ENCODE assay signal across 1 cellular context in the genomic region with DNA sequence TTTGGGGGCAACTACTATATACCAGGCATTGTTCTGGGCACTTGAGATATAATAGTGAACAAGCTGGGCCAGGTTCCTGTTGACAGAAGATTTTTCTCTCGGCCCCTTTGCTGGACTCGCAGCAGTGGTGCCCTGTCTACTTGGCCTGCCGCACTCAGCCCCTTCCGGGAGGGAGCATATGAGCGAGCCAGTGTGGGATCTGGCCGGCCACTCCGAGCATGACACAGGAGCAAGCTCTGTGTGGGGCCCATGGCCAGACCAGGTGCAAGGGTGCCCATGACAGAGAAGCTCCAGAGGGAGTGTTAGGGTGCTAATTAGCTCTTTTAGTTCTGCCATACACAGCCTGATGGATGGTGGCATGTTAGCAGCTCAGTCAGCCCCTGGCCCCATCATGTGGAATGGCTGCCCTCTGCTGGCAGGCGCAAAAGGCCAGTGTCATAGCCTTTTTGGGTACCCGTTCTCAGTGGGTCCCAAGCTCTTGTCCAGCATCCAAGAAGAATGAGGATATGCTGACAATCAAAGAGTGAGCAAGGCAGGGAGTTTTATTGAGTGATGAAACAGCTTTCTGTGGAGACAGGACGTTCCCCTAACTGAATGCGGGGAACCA.
TF ChIP-seq lines count a peak whose summit lies in the region.

No MANE protein-coding gene starts in this region.

TF ChIP-seq in endothelial cell of umbilical vein, 7 proteins besides CTCF, POLR2A, EP300 and RAD21:
- TF ChIP-seq POLR2AphosphoS5 (IDR thresholded peaks at IDR 0.05; ENCODE audit: insufficient read depth, low read depth, low read length), result no peak
- no peak for TF ChIP-seq GATA2 (IDR thresholded peaks at IDR 0.05; ENCODE audit: insufficient read depth, insufficient read length, low read depth, low read length)
- TF ChIP-seq JUN (IDR thresholded peaks at IDR 0.05; ENCODE audit: borderline replicate concordance, insufficient read depth, insufficient read length, low read depth), result no peak
- TF ChIP-seq MYC (IDR thresholded peaks at IDR 0.05; ENCODE audit: low read depth, low read length), result no peak
- no peak for TF ChIP-seq EZH2 (IDR thresholded peaks at IDR 0.05; ENCODE audit: borderline replicate concordance, low read depth, low read length, severe bottlenecking)
